ENCODE assay signal across 31 cellular contexts in the genomic region with DNA sequence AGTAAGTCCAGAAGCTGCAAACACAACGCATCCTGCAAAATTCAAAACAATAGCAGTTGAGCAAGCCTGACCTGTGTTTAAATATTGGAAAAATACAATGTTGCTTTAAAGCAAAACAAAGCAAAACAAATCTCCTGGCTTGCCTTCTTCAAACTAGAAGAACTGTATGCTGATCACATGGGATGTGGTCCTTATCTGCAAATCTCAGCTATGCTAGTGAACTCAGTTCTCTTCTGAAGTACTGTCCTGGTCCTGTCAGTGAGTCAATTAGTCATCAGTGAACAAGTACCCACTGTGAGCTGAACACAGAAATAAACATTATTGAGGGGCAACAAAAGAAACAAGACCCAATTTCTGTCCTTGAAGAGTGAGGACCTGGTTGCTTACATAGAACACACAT.
"Had no signal": no experiment of that assay in that cellular context is flagged by ENCODE, and none has a peak within 500 bp of the region (broad histone marks: within the 10 kb centered on the region; RNA-seq: fewer than 3 reads in every experiment).

No MANE protein-coding gene starts in this region.

- H3K9me3 ChIP-seq: adrenal gland, colonic mucosa, esophagus squamous epithelium, gastroesophageal sphincter, heart right ventricle had no signal

- H3K36me3 ChIP-seq: adrenal gland, breast epithelium, cardiac muscle cell, colonic mucosa, esophagus squamous epithelium, gastroesophageal sphincter, heart right ventricle had no signal

- H3K4me3 ChIP-seq: adrenal gland, breast epithelium, cardiac muscle cell, colonic mucosa, esophagus squamous epithelium, gastroesophageal sphincter, heart right ventricle had no signal

- H3K4me1 ChIP-seq: adrenal gland, breast epithelium, colonic mucosa, esophagus squamous epithelium, gastroesophageal sphincter, heart right ventricle had no signal

- H3K27ac ChIP-seq: adrenal gland, breast epithelium, cardiac muscle cell, colonic mucosa, epithelial cell of prostate, esophagus squamous epithelium, gastroesophageal sphincter, heart right ventricle had no signal

- DNase-seq: activated CD4-positive, alpha-beta memory T cell treated with anti-CD3 and anti-CD28 coated beads for 36 hours; activated CD4-positive, alpha-beta T cell treated with anti-CD3 and anti-CD28 coated beads for 36 hours; activated CD4-positive, alpha-beta T cell treated with anti-CD3 and anti-CD28 coated beads, Interleukin-2, amount 10 ng/mL, durations not matched to agents 24 days and 14 days; activated CD4-positive, CD25-positive, alpha-beta regulatory T cell; activated CD4-positive, CD25-positive, alpha-beta regulatory T cell treated with anti-CD3 and anti-CD28 coated beads, Interleukin-2, amount 50 U/mL, for 72 hours; activated CD8-positive, alpha-beta memory T cell treated with anti-CD3 and anti-CD28 coated beads, Interleukin-2, amount 10 ng/mL, durations not matched to agents 7 days and 5 days; activated CD8-positive, alpha-beta memory T cell treated with anti-CD3 and anti-CD28 coated beads, Interleukin-2, amount 50 U/mL, for 4 hours; activated CD8-positive, alpha-beta T cell treated with anti-CD3 and anti-CD28 coated beads, Interleukin-2, amount 10 ng/mL, durations not matched to agents 7 days and 5 days; activated effector memory CD4-positive, alpha-beta T cell treated with anti-CD3 and anti-CD28 coated beads, Interleukin-2, amount 50 U/mL, for 16 hours; activated naive CD4-positive, alpha-beta T cell treated with anti-CD3 and anti-CD28 coated beads for 36 hours; activated naive CD8-positive, alpha-beta T cell treated with anti-CD3 and anti-CD28 coated beads for 36 hours; activated naive CD8-positive, alpha-beta T cell treated with anti-CD3 and anti-CD28 coated beads, Interleukin-2, amount 50 U/mL, for 24 hours; activated T-cell treated with anti-CD3 and anti-CD28 coated beads, Interleukin-2, amount 50 U/mL, for 1 hour; activated T-cell treated with anti-CD3 and anti-CD28 coated beads, Interleukin-2, amount 50 U/mL, for 48 hours; adrenal gland; amygdala; aorta; central memory CD4-positive, alpha-beta T cell; cerebellar nuclear complex; colonic mucosa; effector CD8-positive, alpha-beta T cell; esophagus squamous epithelium; foreskin melanocyte; heart right ventricle; T-helper 2 cell had no signal

- ATAC-seq: activated CD4-positive, alpha-beta T cell treated with anti-CD3 and anti-CD28 coated beads for 36 hours; activated CD8-positive, alpha-beta memory T cell treated with anti-CD3 and anti-CD28 coated beads, Interleukin-2, amount 10 ng/mL, durations not matched to agents 7 days and 5 days; activated CD8-positive, alpha-beta T cell treated with anti-CD3 and anti-CD28 coated beads, Interleukin-2, amount 10 ng/mL, durations not matched to agents 7 days and 5 days; activated naive CD8-positive, alpha-beta T cell treated with anti-CD3 and anti-CD28 coated beads, Interleukin-2, amount 50 U/mL, for 24 hours; gastroesophageal sphincter; heart right ventricle had no signal

- H3K27me3 ChIP-seq: breast epithelium, cardiac muscle cell, colonic mucosa, esophagus squamous epithelium, gastroesophageal sphincter, heart right ventricle had no signal

- FAIRE-seq: endometrium, endothelial cell of umbilical vein had no signal
